In the genomic region with DNA sequence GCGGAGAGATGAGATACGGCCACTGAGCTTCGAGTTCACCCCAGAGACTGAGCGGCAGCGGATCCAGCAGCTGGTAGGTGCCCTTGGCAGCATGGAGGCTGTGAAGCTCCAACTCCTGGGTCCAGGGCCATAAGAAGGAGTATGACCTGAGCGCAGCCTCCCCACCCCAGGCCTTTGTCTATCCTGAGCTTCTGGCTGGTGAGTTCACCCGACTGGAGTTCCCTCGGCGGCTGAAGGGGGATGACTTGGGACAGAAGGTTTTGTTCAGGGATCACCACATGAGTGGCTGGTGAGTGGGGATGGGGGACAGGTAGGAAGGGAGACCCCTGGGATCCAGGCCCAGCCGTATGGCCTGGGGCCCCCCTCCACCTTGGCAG, we compare ENCODE assay signal across 15 cellular contexts. TPM values are rescaled to one million over a fixed set of nuclear protein-coding genes. Genes with fewer than 3 reads are reported as not detected.
DNase-seq lines count a peak whose midpoint lies in the region; ATAC-seq and TF ChIP-seq lines count a peak whose summit lies in the region.
"Had no signal": no experiment of that assay in that cellular context is flagged by ENCODE, and none has a peak within 500 bp of the region (broad histone marks: within the 10 kb centered on the region; RNA-seq: fewer than 3 reads in every experiment).

No MANE protein-coding gene starts in this region.

- peaks cover 77% of the 10 kb centered on the region for H3K4me1 ChIP-seq in effector memory CD4-positive, alpha-beta T cell (ENCODE audit: control insufficient read depth, insufficient read depth, low read length, poor library complexity, severe bottlenecking)
- no peaks in the 10 kb centered on the region for H3K4me1 ChIP-seq in endodermal cell (ENCODE audit: control insufficient read depth, insufficient read depth, low read length)

- H3K27ac Mint-ChIP-seq in activated CD4-positive, alpha-beta memory T cell treated with anti-CD3 and anti-CD28 coated beads for 36 hours = peak overlapping the region; percentile 94
- peak overlapping the region; percentile 62 to 94 for H3K27ac Mint-ChIP-seq in stimulated activated naive CD8-positive, alpha-beta T cell treated with anti-CD3 and anti-CD28 coated beads, Interleukin-15, amount 100 ng/mL, for 72 hours
- H3K27ac Mint-ChIP-seq in endodermal cell = no peak overlapping the region
- H3K27ac Mint-ChIP-seq: H9 had no signal

- CTCF ChIA-PET in activated CD4-positive, alpha-beta memory T cell treated with anti-CD3 and anti-CD28 coated beads for 36 hours (lab: Charles Lee) = interaction anchor here (0.7 to 4.9 kb wide), 4 partner anchors 9 to 29 kb away, joined by 3 to 23 read pairs (median 4); partner anchors contain the start of gene TWF2

- H3K9me3 ChIP-seq in effector memory CD4-positive, alpha-beta T cell (ENCODE audit: control insufficient read depth, low read length) = no peaks in the 10 kb centered on the region
- H3K9me3 ChIP-seq in endodermal cell (ENCODE audit: control insufficient read depth, low read length) = no peaks in the 10 kb centered on the region
- H3K9me3 ChIP-seq: ovary, testis had no signal

- DNase-seq in activated effector memory CD4-positive, alpha-beta T cell treated with anti-CD3 and anti-CD28 coated beads, Interleukin-2, amount 50 U/mL, for 16 hours = peak; percentile 62
- DNase-seq in activated effector memory CD4-positive, alpha-beta T cell treated with Interleukin-2 at 50 U/mL for 16 hours = no peak
- peak; percentile 14 for DNase-seq in activated CD4-positive, alpha-beta memory T cell treated with anti-CD3 and anti-CD28 coated beads for 36 hours
- no peak for DNase-seq in effector memory CD4-positive, alpha-beta T cell
- DNase-seq in stimulated activated naive CD8-positive, alpha-beta T cell treated with anti-CD3 and anti-CD28 coated beads, Interleukin-15, amount 100 ng/mL, for 72 hours = no peak
- DNase-seq in endodermal cell = no peak
- DNase-seq in NCI-H1092 (lab: John Stamatoyannopoulos, UW) = no peak
- no peak for DNase-seq in NCI-H2107 treated with DMSO at 0.1 percent for 48 hours (lab: John Stamatoyannopoulos, UW; ENCODE audit: unreplicated experiment)
- DNase-seq: effector CD8-positive, alpha-beta T cell; foreskin fibroblast; H9; T1000; testis had no signal

- POLR2A ChIA-PET in activated CD4-positive, alpha-beta memory T cell treated with anti-CD3 and anti-CD28 coated beads for 36 hours (lab: Charles Lee) = interaction anchor here (0.8 to 1.7 kb wide), 6 partner anchors 8 to 233 kb away, joined by 3 to 7 read pairs (median 6); partner anchors contain the start of gene WDR82

- H3K4me1 Mint-ChIP-seq in activated CD4-positive, alpha-beta memory T cell treated with anti-CD3 and anti-CD28 coated beads for 36 hours (ENCODE audit: low read depth) = peaks cover 77% of the 10 kb centered on the region
- peaks cover 86% of the 10 kb centered on the region for H3K4me1 Mint-ChIP-seq in stimulated activated naive CD8-positive, alpha-beta T cell treated with anti-CD3 and anti-CD28 coated beads, Interleukin-15, amount 100 ng/mL, for 72 hours
- H3K4me1 Mint-ChIP-seq in endodermal cell = no peaks in the 10 kb centered on the region

- peaks cover 59% of the 10 kb centered on the region for H3K36me3 Mint-ChIP-seq in activated CD4-positive, alpha-beta memory T cell treated with anti-CD3 and anti-CD28 coated beads for 36 hours
- peaks cover 18% of the 10 kb centered on the region for H3K36me3 Mint-ChIP-seq in endodermal cell (ENCODE audit: low read depth)

- no peaks in the 10 kb centered on the region for H3K27me3 ChIP-seq in effector memory CD4-positive, alpha-beta T cell (replicated peaks; ENCODE audit: control insufficient read depth, insufficient read depth, low read length, poor library complexity, severe bottlenecking)
- peaks cover 19% of the 10 kb centered on the region for H3K27me3 ChIP-seq in endodermal cell (ENCODE audit: control insufficient read depth, insufficient read depth, low read length, poor library complexity, severe bottlenecking)
- H3K27me3 ChIP-seq: ovary, testis had no signal

- no peak for ATAC-seq in stimulated activated naive CD8-positive, alpha-beta T cell treated with anti-CD3 and anti-CD28 coated beads, Interleukin-15, amount 100 ng/mL, for 72 hours

- no peak for TF ChIP-seq CTCF in endodermal cell (conservative IDR thresholded peaks at IDR 0.05)

- H3K9me3 Mint-ChIP-seq in activated CD4-positive, alpha-beta memory T cell treated with anti-CD3 and anti-CD28 coated beads for 36 hours = peaks cover 4% of the 10 kb centered on the region
- peaks cover 0 to 5% of the 10 kb centered on the region in 2 donors for H3K9me3 Mint-ChIP-seq in stimulated activated naive CD8-positive, alpha-beta T cell treated with anti-CD3 and anti-CD28 coated beads, Interleukin-15, amount 100 ng/mL, for 72 hours
- peaks cover 2% of the 10 kb centered on the region for H3K9me3 Mint-ChIP-seq in endodermal cell

- H3K27ac ChIP-seq in effector memory CD4-positive, alpha-beta T cell (ENCODE audit: insufficient read depth, low read length, poor library complexity, severe bottlenecking) = peak overlapping the region; percentile 45
- H3K27ac ChIP-seq in endodermal cell (ENCODE audit: low read depth, low read length) = no peak overlapping the region
- H3K27ac ChIP-seq: KMS-11, ovary had no signal

- H3K4me3 ChIP-seq in effector memory CD4-positive, alpha-beta T cell (ENCODE audit: insufficient read depth, low read depth, low read length, poor library complexity, severe bottlenecking) = no peak overlapping the region
- no peak overlapping the region for H3K4me3 ChIP-seq in endodermal cell (ENCODE audit: low read length)
- H3K4me3 ChIP-seq: ovary, testis had no signal

- peak overlapping the region; percentile 95 for H3K4me3 Mint-ChIP-seq in activated CD4-positive, alpha-beta memory T cell treated with anti-CD3 and anti-CD28 coated beads for 36 hours
- peak overlapping the region; percentile 82 to 96 for H3K4me3 Mint-ChIP-seq in stimulated activated naive CD8-positive, alpha-beta T cell treated with anti-CD3 and anti-CD28 coated beads, Interleukin-15, amount 100 ng/mL, for 72 hours
- no peak overlapping the region for H3K4me3 Mint-ChIP-seq in endodermal cell
- H3K4me3 Mint-ChIP-seq: H9 had no signal

- H3K36me3 ChIP-seq in effector memory CD4-positive, alpha-beta T cell (ENCODE audit: control insufficient read depth, insufficient read depth, low read length) = peaks cover 22% of the 10 kb centered on the region
- peaks cover 24% of the 10 kb centered on the region for H3K36me3 ChIP-seq in endodermal cell (ENCODE audit: control insufficient read depth, insufficient read depth, low read length)
- H3K36me3 ChIP-seq: ovary had no signal

- WGBS in endodermal cell (ENCODE audit: insufficient coverage in 1 of 2, insufficient read length in 1 of 2), 2 experiments = 94 to 100% methylated on average over 1 to 10 of the region's 10 CpGs

- H3K9ac ChIP-seq in endodermal cell (ENCODE audit: extremely low read depth, low read length, poor library complexity, severe bottlenecking) = no peak overlapping the region
- H3K9ac ChIP-seq: KMS-11 had no signal

- H3K27me3 Mint-ChIP-seq in activated CD4-positive, alpha-beta memory T cell treated with anti-CD3 and anti-CD28 coated beads for 36 hours = no peaks in the 10 kb centered on the region
- no peaks in the 10 kb centered on the region for H3K27me3 Mint-ChIP-seq in stimulated activated naive CD8-positive, alpha-beta T cell treated with anti-CD3 and anti-CD28 coated beads, Interleukin-15, amount 100 ng/mL, for 72 hours
- peaks cover 40% of the 10 kb centered on the region for H3K27me3 Mint-ChIP-seq in endodermal cell (ENCODE audit: insufficient read depth)

- intact Hi-C loops in activated CD4-positive, alpha-beta memory T cell treated with anti-CD3 and anti-CD28 coated beads for 36 hours (cut with micrococcal nuclease) = no loop called here

RNA-seq across cellular contexts. Expression of gene PPM1M, which starts 2.6 kb away (rescaled TPM):
- 100 to 1,000 TPM; 111 TPM for total RNA-seq in activated CD4-positive, alpha-beta memory T cell treated with anti-CD3 and anti-CD28 coated beads for 36 hours
- 1 to 10 TPM; 6.7 to 6.8 TPM for total RNA-seq in endodermal cell
- polyA plus RNA-seq in endodermal cell (2013, experiment 1 of 2) = 4.8 TPM
- polyA plus RNA-seq in endodermal cell (2013, experiment 2 of 2) = 3.8 TPM

RNA-seq across cellular contexts. Expression of gene TWF2, which starts 9.2 kb away (rescaled TPM):
- 100 to 1,000 TPM; 114 to 118 TPM for total RNA-seq in activated CD4-positive, alpha-beta memory T cell treated with anti-CD3 and anti-CD28 coated beads for 36 hours
- total RNA-seq in endodermal cell = 10 to 100 TPM; 40.7 to 41.9 TPM
- polyA plus RNA-seq in endodermal cell (2013, experiment 1 of 2) = 32.6 TPM
- polyA plus RNA-seq in endodermal cell (2013, experiment 2 of 2) = 27.3 TPM

RNA-seq across cellular contexts. Expression of gene TLR9, which starts 22.7 kb away (rescaled TPM):
- total RNA-seq in activated CD4-positive, alpha-beta memory T cell treated with anti-CD3 and anti-CD28 coated beads for 36 hours = under 1 TPM; 0.59 to 0.90 TPM
- total RNA-seq in endodermal cell = under 1 TPM in 1 of 2 donors, not detected in 1; 0.11 TPM
- polyA plus RNA-seq in endodermal cell (2013, experiment 1 of 2) = 0.18 TPM
- polyA plus RNA-seq in endodermal cell (2013, experiment 2 of 2) = 0.17 TPM
- total RNA-seq: H9 had no signal

RNA-seq across cellular contexts. Expression of gene WDR82, which starts 30.3 kb away (rescaled TPM):
- 100 to 1,000 TPM; 110 to 111 TPM for total RNA-seq in activated CD4-positive, alpha-beta memory T cell treated with anti-CD3 and anti-CD28 coated beads for 36 hours
- 10 to 100 TPM; 78.4 to 84.2 TPM for total RNA-seq in endodermal cell
- polyA plus RNA-seq in endodermal cell (2013, experiment 1 of 2) = 95.1 TPM
- 88.3 TPM for polyA plus RNA-seq in endodermal cell (2013, experiment 2 of 2)

RNA-seq across cellular contexts. Expression of gene GLYCTK, which starts 39.5 kb away (rescaled TPM):
- 10 to 100 TPM; 21.9 to 23.1 TPM for total RNA-seq in activated CD4-positive, alpha-beta memory T cell treated with anti-CD3 and anti-CD28 coated beads for 36 hours
- total RNA-seq in endodermal cell = 10 to 100 TPM; 21.7 to 28.4 TPM
- polyA plus RNA-seq in endodermal cell (2013, experiment 1 of 2) = 5.8 TPM
- 7.1 TPM for polyA plus RNA-seq in endodermal cell (2013, experiment 2 of 2)

Comparison
In these comparisons a context has a peak if more than half of its experiments do, and no peak if none do; other contexts are left out.
1. DNase-seq: peak in activated effector memory CD4-positive, alpha-beta T cell treated with anti-CD3 and anti-CD28 coated beads, Interleukin-2, amount 50 U/mL, for 16 hours (single experiment) and activated CD4-positive, alpha-beta memory T cell treated with anti-CD3 and anti-CD28 coated beads for 36 hours (single experiment); none in activated effector memory CD4-positive, alpha-beta T cell treated with Interleukin-2 at 50 U/mL for 16 hours (single experiment), effector memory CD4-positive, alpha-beta T cell (0 of 3), stimulated activated naive CD8-positive, alpha-beta T cell treated with anti-CD3 and anti-CD28 coated beads, Interleukin-15, amount 100 ng/mL, for 72 hours (0 of 2), endodermal cell (single experiment), NCI-H1092 (single experiment) and NCI-H2107 treated with DMSO at 0.1 percent for 48 hours (single experiment).
2. RNA of gene PPM1M, which starts 2.6 kb away (total RNA-seq): 111 TPM in activated CD4-positive, alpha-beta memory T cell treated with anti-CD3 and anti-CD28 coated beads for 36 hours; 6.7 to 6.8 TPM in endodermal cell; every median in the first group is over 10 times any median in the second.